Comparison of ENCODE assay signal across 30 cellular contexts in genomic region chr3:134608023-134608758, GRCh38. TPM values are rescaled to one million over a fixed set of nuclear protein-coding genes. Genes with fewer than 3 reads are reported as not detected.
A peak's percentile ranks its signal among the peaks of the same experiment; 100 is the strongest.
DNase-seq lines count a peak whose midpoint lies in the region; ATAC-seq and TF ChIP-seq lines count a peak whose summit lies in the region.
"Had no signal": no experiment of that assay in that cellular context is flagged by ENCODE, and none has a peak within 500 bp of the region (broad histone marks: within the 10 kb centered on the region; RNA-seq: fewer than 3 reads in every experiment).

No MANE protein-coding gene starts in this region.

- 96% methylated on average over 5 of the region's 6 CpGs for WGBS in esophagus muscularis mucosa

- H3K36me3 Mint-ChIP-seq in osteocyte (ENCODE audit: unreplicated experiment): no peaks in the 10 kb centered on the region
- H3K36me3 Mint-ChIP-seq in glutamatergic neuron (ENCODE audit: unreplicated experiment): peaks cover 5% of the 10 kb centered on the region
- H3K36me3 Mint-ChIP-seq: CD14-positive monocyte; CD8-positive, alpha-beta memory T cell; IgD-negative memory B cell had no signal

- no peak for ATAC-seq in mucosa of descending colon
- ATAC-seq: A549, Right ventricle myocardium inferior, SK-N-SH treated with all-trans-retinoic acid at 6 μM for 48 hours had no signal

- H3K27ac Mint-ChIP-seq in osteocyte (ENCODE audit: unreplicated experiment) (no peak overlapping the region), glutamatergic neuron (ENCODE audit: unreplicated experiment) (no peak overlapping the region)
- H3K27ac Mint-ChIP-seq: H9, HFFc6, IgD-negative memory B cell had no signal

- H3K4me1 Mint-ChIP-seq in osteocyte (ENCODE audit: unreplicated experiment) (no peaks in the 10 kb centered on the region), glutamatergic neuron (ENCODE audit: low read depth, unreplicated experiment) (no peaks in the 10 kb centered on the region)
- H3K4me1 Mint-ChIP-seq: CD8-positive, alpha-beta memory T cell had no signal

- peak overlapping the region in 4 of 11 experiments; percentile 8 to 46 (median 26); a peak in 3 of 22 replicates for H3K27ac ChIP-seq in BLaER1 treated with 17β-estradiol and CSF1 and Interleukin-3, amounts not matched to agents 10 nM and 100 nM
- H3K27ac ChIP-seq in esophagus muscularis mucosa (replicated peaks in 1 of 4): no peak overlapping the region
- H3K27ac ChIP-seq: A549, GM23248, KMS-11, PC-9, SJCRH30 had no signal

- no peaks in the 10 kb centered on the region for H3K27me3 ChIP-seq in BLaER1 treated with 17β-estradiol and CSF1 and Interleukin-3, amounts not matched to agents 10 nM and 100 nM
- H3K27me3 ChIP-seq in esophagus muscularis mucosa: no peaks in the 10 kb centered on the region
- H3K27me3 ChIP-seq: SJCRH30 had no signal

- H3K4me1 ChIP-seq in BLaER1 treated with 17β-estradiol and CSF1 and Interleukin-3, amounts not matched to agents 10 nM and 100 nM: peaks cover 31 to 54% (median 42%) of the 10 kb centered on the region in 10 experiments
- H3K4me1 ChIP-seq in esophagus muscularis mucosa: peaks cover 0 to 9% (median 5%) of the 10 kb centered on the region in 4 donors
- no peaks in the 10 kb centered on the region for H3K4me1 ChIP-seq in mucosa of descending colon (ENCODE audit: low read depth)
- H3K4me1 ChIP-seq: A549, SJCRH30 had no signal

- no peaks in the 10 kb centered on the region for H3K9me3 Mint-ChIP-seq in osteocyte (ENCODE audit: unreplicated experiment)
- peaks cover 2% of the 10 kb centered on the region for H3K9me3 Mint-ChIP-seq in glutamatergic neuron (ENCODE audit: unreplicated experiment)
- H3K9me3 Mint-ChIP-seq: CD14-positive monocyte; CD8-positive, alpha-beta memory T cell; H9; HFFc6 had no signal

- no peak for TF ChIP-seq POLR2A in esophagus muscularis mucosa (IDR thresholded peaks at IDR 0.05; ENCODE audit: low read depth)

- DNase-seq in M059J (ENCODE audit: low read depth) (peak; percentile 18), esophagus muscularis mucosa (ENCODE audit: extremely low spot score) (peak; percentile 80), osteocyte (ENCODE audit: extremely low spot score, unreplicated experiment) (peak; percentile 75), NCI-H146 (lab: John Stamatoyannopoulos, UW) (no peak), mucosa of descending colon (no peak), glutamatergic neuron (no peak)
- DNase-seq: AML-193; CD8-positive, alpha-beta memory T cell; DMS79 treated with DMSO at 0.1 percent for 48 hours; GM23248; H9; HFFc6; NCI-H1092; NCI-H1417 treated with DMSO at 0.1 percent for 48 hours; NCI-H187 treated with DMSO at 0.1 percent for 48 hours; NCI-H2171 treated with DMSO at 0.1 percent for 48 hours; NCI-H446 treated with DMSO at 0.1 percent for 48 hours; NCI-H526; NCI-H82; NK-92 treated with Interleukin-12 subunit alpha and Interleukin-12 subunit beta, amount 100 ng/mL, for 24 hours; PC-9; SJCRH30 had no signal

- H3K4me3 Mint-ChIP-seq in osteocyte (ENCODE audit: unreplicated experiment) (no peak overlapping the region), glutamatergic neuron (ENCODE audit: unreplicated experiment) (no peak overlapping the region)
- H3K4me3 Mint-ChIP-seq: CD14-positive monocyte; CD8-positive, alpha-beta memory T cell; H9; HFFc6; IgD-negative memory B cell had no signal

- H3K9me3 ChIP-seq in BLaER1 treated with 17β-estradiol and CSF1 and Interleukin-3, amounts not matched to agents 10 nM and 100 nM (replicated peaks in 1 of 11): no peaks in the 10 kb centered on the region
- H3K9me3 ChIP-seq in esophagus muscularis mucosa (no peaks in the 10 kb centered on the region), mucosa of descending colon (no peaks in the 10 kb centered on the region)
- H3K9me3 ChIP-seq: A549, SJCRH30 had no signal

- H3K4me3 ChIP-seq in BLaER1 treated with 17β-estradiol and CSF1 and Interleukin-3, amounts not matched to agents 10 nM and 100 nM: no peak overlapping the region
- H3K4me3 ChIP-seq in esophagus muscularis mucosa (no peak overlapping the region), mucosa of descending colon (no peak overlapping the region)
- H3K4me3 ChIP-seq: A549, GM23248, PC-9, SJCRH30 had no signal

- no peak for TF ChIP-seq EP300 in esophagus muscularis mucosa (IDR thresholded peaks at IDR 0.05)

- H3K36me3 ChIP-seq in BLaER1 treated with 17β-estradiol and CSF1 and Interleukin-3, amounts not matched to agents 10 nM and 100 nM: no peaks in the 10 kb centered on the region
- H3K36me3 ChIP-seq in esophagus muscularis mucosa: peaks cover 0 to 15% (median 2%) of the 10 kb centered on the region in 4 donors
- H3K36me3 ChIP-seq in mucosa of descending colon (ENCODE audit: low read depth): no peaks in the 10 kb centered on the region
- H3K36me3 ChIP-seq: SJCRH30 had no signal

- intact Hi-C loops in esophagus muscularis mucosa (cut with DNase I): no loop called here
- intact Hi-C loops in mucosa of descending colon (cut with DNase I, micrococcal nuclease): loop anchor here in 1 of 2 donors (10.0 kb wide), 1 partner anchor 1287 kb away; no protein-coding TSS in a partner anchor

- peak overlapping the region; percentile 71 to 90 (median 86); a peak in 20 of 22 replicates for H3K4me2 ChIP-seq in BLaER1 treated with 17β-estradiol and CSF1 and Interleukin-3, amounts not matched to agents 10 nM and 100 nM
- H3K4me2 ChIP-seq: A549, KMS-11, PC-9 had no signal

- H3K27me3 Mint-ChIP-seq in osteocyte (ENCODE audit: unreplicated experiment) (peaks cover 23% of the 10 kb centered on the region), glutamatergic neuron (ENCODE audit: unreplicated experiment) (no peaks in the 10 kb centered on the region)

- H3K9ac ChIP-seq in BLaER1 treated with 17β-estradiol and CSF1 and Interleukin-3, amounts not matched to agents 10 nM and 100 nM: no peak overlapping the region
- H3K9ac ChIP-seq: GM23248, KMS-11 had no signal

- peaks cover 0 to 3% (median 0%) of the 10 kb centered on the region in 11 experiments; a peak in 4 of 22 replicates for H4K20me1 ChIP-seq in BLaER1 treated with 17β-estradiol and CSF1 and Interleukin-3, amounts not matched to agents 10 nM and 100 nM

- TF ChIP-seq CTCF in esophagus muscularis mucosa (IDR thresholded peaks at IDR 0.05) (no peak), osteocyte (IDR thresholded peaks at IDR 0.05) (no peak), mucosa of descending colon (IDR thresholded peaks at IDR 0.05) (no peak), glutamatergic neuron (IDR thresholded peaks at IDR 0.05; ENCODE audit: partially characterized antibody, unreplicated experiment) (no peak)

RNA-seq across cellular contexts. Expression of gene KY, which starts 42.6 kb away (rescaled TPM):
- total RNA-seq in M059J (2014; rRNA removed; shearing (Covaris generic)): 0.66 and 0.76 TPM in 2 replicates
- total RNA-seq in esophagus muscularis mucosa (1 to 10 TPM in 2 of 4 donors, under 1 TPM in 2; 0.33 to 1.9 (median 0.81) TPM), osteocyte (not detected in 2 replicates), mucosa of descending colon (1 to 10 TPM in 1 of 3 donors, under 1 TPM in 2; 0.14 to 3.7 (median 0.14) TPM), glutamatergic neuron (ENCODE audit: unreplicated experiment) (not detected)
- total RNA-seq: CD8-positive, alpha-beta memory T cell; H9; PC-9; RPMI7951; SJCRH30 had no signal

Comparison
In these comparisons a context has a peak if more than half of its experiments do, and no peak if none do; other contexts are left out.
1. DNase-seq: peak in M059J (single experiment), esophagus muscularis mucosa (single experiment) and osteocyte (single experiment); none in NCI-H146 (single experiment), mucosa of descending colon (0 of 3) and glutamatergic neuron (single experiment).